ENCODE assay signal across 16 cellular contexts in the genomic region with DNA sequence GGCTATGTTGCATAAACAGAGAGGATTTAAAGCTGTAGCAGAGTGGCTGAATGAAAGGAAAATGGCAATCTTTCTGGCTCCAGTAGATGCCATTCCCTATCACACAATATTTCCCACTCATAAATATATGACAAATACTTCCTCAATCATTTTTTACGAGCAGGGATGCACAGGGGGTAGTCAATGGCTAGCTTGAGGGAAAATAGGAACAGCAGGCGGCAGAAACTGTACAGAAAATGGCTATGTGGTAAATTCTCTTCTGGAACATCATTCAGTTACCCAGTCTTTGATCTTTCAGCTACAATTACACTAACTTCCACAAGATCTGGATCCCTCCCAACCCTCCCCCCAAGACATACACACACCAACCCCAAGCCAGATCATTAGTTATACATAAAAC.
DNase-seq lines count a peak whose midpoint lies in the region; TF ChIP-seq lines count a peak whose summit lies in the region.
"Had no signal": no experiment of that assay in that cellular context is flagged by ENCODE, and none has a peak within 500 bp of the region (broad histone marks: within the 10 kb centered on the region; RNA-seq: fewer than 3 reads in every experiment).

No MANE protein-coding gene starts in this region.

- CTCF ChIA-PET in HEK293T (lab: Yijun Ruan, JAX), result no interaction called here

- in situ Hi-C loops in GM13976 (cut with MboI; ENCODE audit: low sequenced_read_pairs, unreplicated experiment), result no loop called here

- no peak for DNase-seq in AG09309 (ENCODE audit: low read depth)
- no peak for DNase-seq in HEK293T (ENCODE audit: extremely low spot score)
- peak; percentile 84 for DNase-seq in NCI-H748 (lab: John Stamatoyannopoulos, UW; ENCODE audit: unreplicated experiment)
- peak; percentile 7 for DNase-seq in foreskin melanocyte
- DNase-seq in GM19238 (ENCODE audit: insufficient read length, low spot score), result no peak
- DNase-seq in kidney glomerular epithelial cell (lab: John Stamatoyannopoulos, UW), result no peak
- DNase-seq in glomerular visceral epithelial cell (ENCODE audit: extremely low spot score), result no peak
- DNase-seq in GM13976 (ENCODE audit: low spot score), result no peak
- DNase-seq: activated CD4-positive, alpha-beta memory T cell treated with anti-CD3 and anti-CD28 coated beads, Interleukin-2, amount 10 ng/mL, durations not matched to agents 7 days and 5 days; activated T-cell treated with anti-CD3 and anti-CD28 coated beads, Interleukin-2, amount 50 U/mL, for 24 hours; NCI-H1048; NCI-H82; small intestine; testis had no signal

- H3K4me3 ChIP-seq in AG09309 (ENCODE audit: control insufficient read depth, low read depth, low read length), result no peak overlapping the region
- H3K4me3 ChIP-seq: gastroesophageal sphincter, lung, testis had no signal

- POLR2A ChIA-PET in HEK293T (lab: Yijun Ruan, JAX), result interaction anchor here (1.2 kb wide), 1 partner anchor 128 kb away, joined by 3 read pairs; a partner anchor contains a TSS

- TF ChIP-seq CTCF in AG09309 (IDR thresholded peaks at IDR 0.05; ENCODE audit: control insufficient read depth, insufficient read depth, low read depth, low read length, missing control alignments) (peak; percentile 5), GM13976 (IDR thresholded peaks at IDR 0.05; ENCODE audit: borderline replicate concordance, control extremely low read depth, extremely low read depth, insufficient read depth, missing control alignments) (no peak)

TF ChIP-seq in HEK293T, 16 proteins besides CTCF, POLR2A, EP300 and RAD21:
- TF ChIP-seq CTBP1 (IDR thresholded peaks at IDR 0.05; ENCODE audit: borderline replicate concordance), result peak; percentile 44; the same call in 1 of the 2 replicates
- no peak for TF ChIP-seq FOXK2 (IDR thresholded peaks at IDR 0.05)
- TF ChIP-seq FOXA1 (IDR thresholded peaks at IDR 0.05), result no peak
- no peak for TF ChIP-seq ELF4 (IDR thresholded peaks at IDR 0.05)
- no peak for TF ChIP-seq L3MBTL2 (conservative IDR thresholded peaks at IDR 0.05)
- TF ChIP-seq BHLHE40 (IDR thresholded peaks at IDR 0.05; ENCODE audit: borderline replicate concordance), result no peak
- TF ChIP-seq, protein P1, sequence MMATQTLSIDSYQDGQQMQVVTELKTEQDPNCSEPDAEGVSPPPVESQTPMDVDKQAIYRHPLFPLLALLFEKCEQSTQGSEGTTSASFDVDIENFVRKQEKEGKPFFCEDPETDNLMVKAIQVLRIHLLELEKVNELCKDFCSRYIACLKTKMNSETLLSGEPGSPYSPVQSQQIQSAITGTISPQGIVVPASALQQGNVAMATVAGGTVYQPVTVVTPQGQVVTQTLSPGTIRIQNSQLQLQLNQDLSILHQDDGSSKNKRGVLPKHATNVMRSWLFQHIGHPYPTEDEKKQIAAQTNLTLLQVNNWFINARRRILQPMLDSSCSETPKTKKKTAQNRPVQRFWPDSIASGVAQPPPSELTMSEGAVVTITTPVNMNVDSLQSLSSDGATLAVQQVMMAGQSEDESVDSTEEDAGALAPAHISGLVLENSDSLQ (IDR thresholded peaks at IDR 0.05), result peak; percentile 65; the same call in 1 of the 2 replicates
- TF ChIP-seq NFRKB (IDR thresholded peaks at IDR 0.05), result no peak
- no peak for TF ChIP-seq LEF1 (IDR thresholded peaks at IDR 0.05; ENCODE audit: borderline replicate concordance)
TF ChIP-seq in HEK293T: peak in this region for 2.

Comparison
In these comparisons a context has a peak if more than half of its experiments do, and no peak if none do; other contexts are left out.
1. DNase-seq: peak in NCI-H748 (single experiment) and foreskin melanocyte (single experiment); none in AG09309 (single experiment), HEK293T (single experiment), GM19238 (single experiment), kidney glomerular epithelial cell (single experiment), glomerular visceral epithelial cell (single experiment) and GM13976 (single experiment).